In the genomic region with DNA sequence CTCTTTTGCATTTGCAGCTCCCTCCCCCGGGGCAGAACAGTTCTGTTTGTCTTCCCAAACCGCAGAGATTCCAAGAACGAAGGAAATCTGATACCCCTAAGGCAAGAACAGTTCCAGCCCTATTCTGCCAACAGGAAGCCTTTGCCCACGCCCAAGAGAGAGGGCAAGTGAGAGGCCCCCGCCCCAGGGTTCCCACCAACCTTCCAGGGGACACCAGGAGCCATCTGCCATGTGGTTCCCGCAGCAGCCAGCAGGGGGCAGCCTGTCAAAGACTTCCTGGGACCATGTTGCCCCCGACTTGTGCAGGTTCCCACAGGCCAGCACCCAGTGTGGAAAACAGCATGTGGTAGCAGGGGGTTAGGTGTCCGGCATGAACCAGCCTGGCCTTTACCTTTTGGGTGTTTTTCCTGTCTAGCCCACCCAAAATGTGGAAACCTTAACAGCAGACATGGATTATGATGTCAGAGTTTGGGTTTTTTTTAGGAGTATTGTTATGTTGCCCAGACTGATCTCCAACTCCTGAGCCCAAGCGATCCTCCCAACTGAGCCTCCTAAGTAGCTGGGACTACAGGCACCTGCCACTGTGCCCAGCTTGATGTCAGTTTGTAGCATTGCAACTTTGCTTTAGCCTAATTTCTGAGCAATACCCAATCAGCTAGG, we compare ENCODE assay signal across 8 cellular contexts. TPM values are rescaled to one million over a fixed set of nuclear protein-coding genes. Genes with fewer than 3 reads are reported as not detected.
DNase-seq lines count a peak whose midpoint lies in the region; ATAC-seq and TF ChIP-seq lines count a peak whose summit lies in the region.

No MANE protein-coding gene starts in this region.

- H3K4me3 Mint-ChIP-seq in activated B cell treated with CpG ODN at 0.5 μM for 24 hours: no peak overlapping the region
- H3K4me3 Mint-ChIP-seq in MCF 10A (ENCODE audit: unreplicated experiment): no peak overlapping the region

- TF ChIP-seq RAD21 in Ishikawa (IDR thresholded peaks at IDR 0.05; ENCODE audit: low read depth): peak; percentile 67

- intact Hi-C loops in activated B cell treated with CpG ODN at 0.5 μM for 24 hours (cut with micrococcal nuclease) (no loop called here), MCF 10A (cut with micrococcal nuclease) (no loop called here)

- H3K4me1 Mint-ChIP-seq in activated B cell treated with CpG ODN at 0.5 μM for 24 hours: no peaks in the 10 kb centered on the region
- H3K4me1 Mint-ChIP-seq in MCF 10A (ENCODE audit: insufficient read depth, unreplicated experiment): peaks cover 9% of the 10 kb centered on the region

- no TSS peak for BruUV-seq in MCF 10A (replicated peaks; lab: Mats Ljungman, UMichigan)

- ATAC-seq in activated B cell treated with CpG ODN at 0.5 μM for 24 hours (ENCODE audit: low read depth) (peak; percentile 57), GM19351 (IDR thresholded peaks at IDR 0.05; ENCODE audit: unreplicated experiment) (no peak)

- H3K27ac Mint-ChIP-seq in activated B cell treated with CpG ODN at 0.5 μM for 24 hours: no peak overlapping the region
- H3K27ac Mint-ChIP-seq in MCF 10A (ENCODE audit: low read depth, unreplicated experiment): no peak overlapping the region

- POLR2A ChIA-PET in activated B cell treated with CpG ODN at 0.5 μM for 24 hours (lab: Charles Lee): no interaction called here
- POLR2A ChIA-PET in MCF 10A (lab: Yijun Ruan, JAX): interaction anchor here (0.6 to 0.7 kb wide), 2 partner anchors 216 to 351 kb away, joined by 3 read pairs; no protein-coding TSS in a partner anchor

- H3K9me3 Mint-ChIP-seq in activated B cell treated with CpG ODN at 0.5 μM for 24 hours: no peaks in the 10 kb centered on the region
- H3K9me3 Mint-ChIP-seq in MCF 10A (ENCODE audit: unreplicated experiment): no peaks in the 10 kb centered on the region

- peak; percentile 88 for DNase-seq in DMS 273 (lab: John Stamatoyannopoulos, UW; ENCODE audit: unreplicated experiment)
- peak; percentile 56 for DNase-seq in activated B cell treated with CpG ODN at 0.5 μM for 24 hours
- peak; percentile 96 for DNase-seq in MCF 10A (ENCODE audit: unreplicated experiment)
- peak; percentile 41 to 65 for DNase-seq in stimulated activated CD4-positive, alpha-beta T cell treated with anti-CD3 and anti-CD28 coated beads, Interleukin-4, amount 100 ng/mL, for 4 hours
- DNase-seq in GF-D8 (lab: John Stamatoyannopoulos, UW): no peak

- no peaks in the 10 kb centered on the region for H3K27me3 ChIP-seq in layer of hippocampus (ENCODE audit: control insufficient read depth, insufficient read depth, low read length)

- no peak for TF ChIP-seq CTCF in activated B cell treated with CpG ODN at 0.5 μM for 24 hours (IDR thresholded peaks at IDR 0.05)
- TF ChIP-seq CTCF in MCF 10A (IDR thresholded peaks at IDR 0.05; ENCODE audit: unreplicated experiment): peak; percentile 82

- H3K27me3 Mint-ChIP-seq in activated B cell treated with CpG ODN at 0.5 μM for 24 hours (no peaks in the 10 kb centered on the region), MCF 10A (ENCODE audit: insufficient read depth, unreplicated experiment) (no peaks in the 10 kb centered on the region)

- CTCF ChIA-PET in activated B cell treated with CpG ODN at 0.5 μM for 24 hours (lab: Charles Lee) (interaction anchor here (0.6 to 1.2 kb wide), 3 partner anchors 22 to 708 kb away, joined by 3 to 4 read pairs (median 3); partner anchors contain the start of gene EFHD1), MCF 10A (lab: Yijun Ruan, JAX) (interaction anchor here (0.5 to 2.4 kb wide), 16 partner anchors 8 to 639 kb away, joined by 3 to 22 read pairs (median 4); no protein-coding TSS in a partner anchor)

- H3K27ac ChIP-seq in layer of hippocampus (ENCODE audit: low read depth, low read length): peak overlapping the region; percentile 0

- TF ChIP-seq EP300 in Ishikawa (IDR thresholded peaks at IDR 0.05; ENCODE audit: borderline replicate concordance): peak; percentile 31; the same call in 1 of the 2 replicates

- no peaks in the 10 kb centered on the region for H3K36me3 Mint-ChIP-seq in activated B cell treated with CpG ODN at 0.5 μM for 24 hours (ENCODE audit: low read depth)
- H3K36me3 Mint-ChIP-seq in MCF 10A (ENCODE audit: insufficient read depth, unreplicated experiment): peaks cover 5% of the 10 kb centered on the region

TF ChIP-seq in Ishikawa, 13 proteins besides CTCF, POLR2A, EP300 and RAD21:
- TF ChIP-seq MAX (IDR thresholded peaks at IDR 0.05): peak; percentile 56; the same call in 1 of the 2 replicates
- peak; percentile 87 for TF ChIP-seq ZBTB7A (IDR thresholded peaks at IDR 0.05; ENCODE audit: low read depth)
- TF ChIP-seq TEAD4 (IDR thresholded peaks at IDR 0.05): 0 out of 2 replicates have a peak, but pooled peaks have one; percentile 22
- TF ChIP-seq YY1 (IDR thresholded peaks at IDR 0.05; ENCODE audit: low read depth): no peak

RNA-seq across cellular contexts. Expression of gene EFHD1, which starts 21.7 kb away (rescaled TPM):
- total RNA-seq in activated B cell treated with CpG ODN at 0.5 μM for 24 hours (not detected in 2 replicates), MCF 10A (2022) (not detected in 2 replicates)
